Comparison of ENCODE assay signal across 8 cellular contexts in the genomic region with DNA sequence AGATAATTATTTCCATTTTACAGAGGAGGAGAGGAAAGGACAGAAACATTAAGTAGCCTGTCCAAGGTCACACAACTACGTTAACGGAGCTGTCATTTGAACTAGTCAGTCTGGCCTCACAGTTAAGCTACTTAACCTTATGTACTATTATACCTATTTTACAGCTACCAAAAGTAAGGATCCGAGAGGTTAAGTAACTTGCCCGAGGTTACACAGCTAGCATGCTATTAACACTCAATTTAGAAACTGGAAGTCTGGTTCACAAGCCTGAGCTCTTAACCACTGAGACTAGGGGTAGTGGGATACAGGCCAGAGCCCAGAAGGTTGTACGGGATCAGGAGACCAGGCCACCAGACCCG. TPM values are rescaled to one million over a fixed set of nuclear protein-coding genes. Genes with fewer than 3 reads are reported as not detected.
DNase-seq lines count a peak whose midpoint lies in the region; ATAC-seq and TF ChIP-seq lines count a peak whose summit lies in the region.

No MANE protein-coding gene starts in this region.

- H3K27me3 Mint-ChIP-seq in activated CD4-positive, alpha-beta T cell treated with anti-CD3 and anti-CD28 coated beads for 36 hours: no peaks in the 10 kb centered on the region

- peaks cover 29% of the 10 kb centered on the region for H3K36me3 Mint-ChIP-seq in activated CD4-positive, alpha-beta T cell treated with anti-CD3 and anti-CD28 coated beads for 36 hours (ENCODE audit: low read depth)

- H3K9me3 Mint-ChIP-seq in activated CD4-positive, alpha-beta T cell treated with anti-CD3 and anti-CD28 coated beads for 36 hours (ENCODE audit: low read depth): no peaks in the 10 kb centered on the region

- peak overlapping the region; percentile 100 for H3K27ac Mint-ChIP-seq in activated CD4-positive, alpha-beta T cell treated with anti-CD3 and anti-CD28 coated beads for 36 hours

- peak overlapping the region; percentile 89 for H3K4me3 Mint-ChIP-seq in activated CD4-positive, alpha-beta T cell treated with anti-CD3 and anti-CD28 coated beads for 36 hours

- H3K4me3 ChIP-seq in left lung (peak overlapping the region; percentile 81 to 94), thoracic aorta (peak overlapping the region; percentile 80)

- intact Hi-C loops in activated CD4-positive, alpha-beta T cell treated with anti-CD3 and anti-CD28 coated beads for 36 hours (cut with DNase I, micrococcal nuclease): loop anchor here (1.0 to 5.0 kb wide), 8 partner anchors 10 to 253 kb away; a partner anchor contains a TSS
- intact Hi-C loops in left lung (cut with DNase I): no loop called here

- H3K4me1 Mint-ChIP-seq in activated CD4-positive, alpha-beta T cell treated with anti-CD3 and anti-CD28 coated beads for 36 hours: peaks cover 54% of the 10 kb centered on the region

- H3K27me3 ChIP-seq in left lung (no peaks in the 10 kb centered on the region), thoracic aorta (replicated peaks; ENCODE audit: insufficient read depth) (no peaks in the 10 kb centered on the region)

- CTCF ChIA-PET in activated CD4-positive, alpha-beta T cell treated with anti-CD3 and anti-CD28 coated beads for 36 hours (lab: Charles Lee): interaction anchor here (0.6 to 3.5 kb wide), 16 partner anchors 10 to 215 kb away, joined by 3 to 20 read pairs (median 4); a partner anchor contains a TSS

- 17 to 37% (median 32%) methylated on average over 6 of the region's 6 CpGs for WGBS in adipose tissue, 3 donors

- no peak for DNase-seq in activated CD4-positive, alpha-beta T cell treated with anti-CD3 and anti-CD28 coated beads for 36 hours
- no peak for DNase-seq in activated CD4-positive, alpha-beta T cell treated with anti-CD3 and anti-CD28 coated beads, Interleukin-2, amount 50 U/mL, for 4 hours
- no peak for DNase-seq in left lung
- DNase-seq in thoracic aorta (ENCODE audit: low spot score): no peak
- no peak for DNase-seq in effector CD8-positive, alpha-beta T cell (lab: John Stamatoyannopoulos, UW)
- DNase-seq in KG1 (lab: John Stamatoyannopoulos, UW): no peak

- POLR2A ChIA-PET in activated CD4-positive, alpha-beta T cell treated with anti-CD3 and anti-CD28 coated beads for 36 hours (lab: Charles Lee): interaction anchor here (0.6 to 2.2 kb wide), 6 partner anchors 8 to 38 kb away, joined by 3 to 10 read pairs (median 4); a partner anchor contains a TSS

- H3K36me3 ChIP-seq in left lung: peaks cover 0 to 24% of the 10 kb centered on the region in 2 donors
- H3K36me3 ChIP-seq in thoracic aorta: no peaks in the 10 kb centered on the region

- no peak for ATAC-seq in activated CD4-positive, alpha-beta T cell treated with anti-CD3 and anti-CD28 coated beads for 36 hours
- ATAC-seq in left lung: no peak
- no peak for ATAC-seq in thoracic aorta (ENCODE audit: insufficient number of reproducible peaks, low FRiP score, low read depth)
- ATAC-seq in HG02884 (IDR thresholded peaks at IDR 0.05; ENCODE audit: unreplicated experiment): no peak

- H3K4me1 ChIP-seq in left lung (peaks cover 26 to 52% of the 10 kb centered on the region in 2 donors), thoracic aorta (ENCODE audit: control insufficient read depth in 1 of 2, low read depth in 2 of 2) (peaks cover 25 to 48% of the 10 kb centered on the region in 2 donors)

- H3K27ac ChIP-seq in adipose tissue (ENCODE audit: low read depth, low read length): peak overlapping the region; percentile 75
- peak overlapping the region; percentile 94 to 97 for H3K27ac ChIP-seq in left lung
- peak overlapping the region; percentile 91 to 92 for H3K27ac ChIP-seq in thoracic aorta

- H3K9me3 ChIP-seq in left lung (no peaks in the 10 kb centered on the region), thoracic aorta (no peaks in the 10 kb centered on the region)

- TF ChIP-seq CTCF in left lung (IDR thresholded peaks at IDR 0.05) (no peak), thoracic aorta (IDR thresholded peaks at IDR 0.05) (no peak)

RNA-seq across cellular contexts. Expression of a gene that starts 0.5 kb away (rescaled TPM):
- 1 to 10 TPM; 2.7 to 4.2 TPM for total RNA-seq in activated CD4-positive, alpha-beta T cell treated with anti-CD3 and anti-CD28 coated beads for 36 hours
- polyA plus RNA-seq in adipose tissue: 10 to 100 TPM in 2 of 3 donors, 1 to 10 TPM in 1; 2.1 to 12.9 (median 11.8) TPM
- total RNA-seq in left lung: 10 to 100 TPM in 1 of 2 donors, 1 to 10 TPM in 1; 9.9 to 11.9 TPM
- 10 to 100 TPM in 1 of 2 donors, 1 to 10 TPM in 1; 9.1 to 13.7 TPM for total RNA-seq in thoracic aorta

RNA-seq across cellular contexts. Expression of a gene that starts 0.5 kb away (rescaled TPM):
- 10 to 100 TPM; 34.3 to 35.4 TPM for total RNA-seq in activated CD4-positive, alpha-beta T cell treated with anti-CD3 and anti-CD28 coated beads for 36 hours
- polyA plus RNA-seq in adipose tissue: 10 to 100 TPM; 33.8 to 36.6 (median 33.9) TPM
- total RNA-seq in left lung: 10 to 100 TPM; 23.9 to 26.3 TPM
- 10 to 100 TPM; 10.7 to 11.7 TPM for total RNA-seq in thoracic aorta

RNA-seq across cellular contexts. Expression of a gene that starts 8.3 kb away (rescaled TPM):
- total RNA-seq in activated CD4-positive, alpha-beta T cell treated with anti-CD3 and anti-CD28 coated beads for 36 hours: not detected
- not detected for polyA plus RNA-seq in adipose tissue
- total RNA-seq in left lung (1 to 10 TPM in 1 of 2 donors, not detected in 1; 3.0 TPM), thoracic aorta (not detected)

RNA-seq across cellular contexts. Expression of a gene that starts 8.9 kb away (rescaled TPM):
- total RNA-seq in activated CD4-positive, alpha-beta T cell treated with anti-CD3 and anti-CD28 coated beads for 36 hours: 100 to 1,000 TPM; 210 to 369 TPM
- 10 to 100 TPM; 20.5 to 39.3 (median 30.0) TPM for polyA plus RNA-seq in adipose tissue
- 10 to 100 TPM; 65.0 to 84.0 TPM for total RNA-seq in left lung
- 10 to 100 TPM; 20.4 to 84.6 TPM for total RNA-seq in thoracic aorta

RNA-seq across cellular contexts. Expression of a gene that starts 15.2 kb away (rescaled TPM):
- total RNA-seq in activated CD4-positive, alpha-beta T cell treated with anti-CD3 and anti-CD28 coated beads for 36 hours: 100 to 1,000 TPM; 140 to 166 TPM
- 10 to 100 TPM; 15.7 to 23.0 (median 20.7) TPM for polyA plus RNA-seq in adipose tissue
- 10 to 100 TPM; 34.5 to 36.5 TPM for total RNA-seq in left lung
- 10 to 100 TPM; 69.7 to 72.6 TPM for total RNA-seq in thoracic aorta

Comparison
In these comparisons a context has a peak if more than half of its experiments do, and no peak if none do; other contexts are left out.
1. intact Hi-C loops: an anchor here in activated CD4-positive, alpha-beta T cell treated with anti-CD3 and anti-CD28 coated beads for 36 hours (1.0 to 5.0 kb wide); none called in left lung.